21 cellular contexts compared by ENCODE assay signal in the genomic region with DNA sequence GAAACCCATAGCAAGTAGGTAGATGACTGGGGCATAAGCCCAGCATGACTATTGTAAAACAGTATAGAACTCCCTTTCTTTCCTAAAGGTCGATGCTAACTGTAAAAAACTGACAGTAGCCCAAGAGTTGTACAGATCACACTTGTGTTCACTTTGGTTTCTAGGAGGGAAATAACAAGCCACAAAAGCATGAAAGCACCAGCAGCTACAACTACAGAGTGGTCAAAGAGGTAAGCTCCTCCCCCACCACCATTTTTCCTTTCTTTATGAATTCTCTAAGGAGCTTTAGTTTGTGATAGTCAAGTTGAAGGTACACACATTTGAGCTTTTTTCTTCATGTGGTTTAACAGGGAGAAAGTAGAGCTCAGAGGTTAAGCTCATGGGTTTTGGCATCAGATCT.
"Had no signal": no experiment of that assay in that cellular context is flagged by ENCODE, and none has a peak within 500 bp of the region (broad histone marks: within the 10 kb centered on the region; RNA-seq: fewer than 3 reads in every experiment).

No MANE protein-coding gene starts in this region.

- H3K4me3 Mint-ChIP-seq: IgD-negative memory B cell had no signal

- H3K27me3 Mint-ChIP-seq: IgD-negative memory B cell had no signal

- DNase-seq: Karpas-422, KBM-7, MG63, NCI-H1092, NCI-H1105 treated with DMSO at 0.1 percent for 48 hours, NCI-H1417 treated with DMSO at 0.1 percent for 48 hours, NCI-H146, NCI-H1694 treated with DMSO at 0.1 percent for 48 hours, NCI-H1930, NCI-H2081, NCI-H2107, NCI-H2227 treated with DMSO at 0.1 percent for 48 hours, NCI-H524, NCI-H526 treated with DMSO at 0.1 percent for 48 hours, NCI-H748 treated with DMSO at 0.1 percent for 48 hours, SHP77 treated with DMSO at 0.1 percent for 48 hours, SJCRH30 had no signal

- H3K4me3 ChIP-seq: MG63, SJCRH30 had no signal

- H3K4me1 Mint-ChIP-seq: IgD-negative memory B cell had no signal

- H3K27ac Mint-ChIP-seq: IgD-negative memory B cell had no signal

- ATAC-seq: Panc1, Right ventricle myocardium inferior, SK-N-SH treated with all-trans-retinoic acid at 6 μM for 48 hours had no signal
